ENCODE assay signal across 27 cellular contexts in the genomic region with DNA sequence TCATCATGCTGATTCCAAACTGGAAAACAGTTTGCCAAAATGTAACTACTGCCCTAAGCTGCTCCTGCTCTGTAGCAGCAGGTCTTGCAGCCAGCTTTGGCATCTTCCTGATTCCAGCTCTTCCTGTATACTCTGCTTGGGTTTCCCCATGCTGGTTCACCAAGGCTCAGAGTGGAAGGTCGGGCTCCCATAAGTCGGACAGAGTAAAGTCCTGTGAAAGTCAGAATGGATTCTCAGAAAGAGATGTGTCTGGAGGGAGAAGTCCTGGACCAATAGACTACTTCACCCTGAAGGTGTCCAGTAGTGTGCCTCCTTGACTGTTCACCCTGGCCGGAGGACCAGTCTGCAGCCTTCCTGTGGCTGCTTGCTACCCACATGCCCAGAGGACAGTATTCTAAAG.
"Had no signal": no experiment of that assay in that cellular context is flagged by ENCODE, and none has a peak within 500 bp of the region (broad histone marks: within the 10 kb centered on the region; RNA-seq: fewer than 3 reads in every experiment).

No MANE protein-coding gene starts in this region.

- H3K4me1 ChIP-seq: lower lobe of right lung, neural progenitor cell, right atrium auricular region, right lobe of liver, tibial nerve, uterus had no signal

- H3K27ac ChIP-seq: hepatocyte, lower lobe of right lung, neural progenitor cell, neutrophil, right atrium auricular region, right lobe of liver, tibial nerve, uterus had no signal

- H3K4me3 Mint-ChIP-seq: naive thymus-derived CD8-positive, alpha-beta T cell; nephron progenitor cell; neural progenitor cell; stimulated activated memory B cell treated with anti-CD40 and anti-IgM and Interleukin-4, amounts not matched to agents 10 μg/mL and 1 μg/mL and 100 μg/mL, for 72 hours; stimulated activated naive CD8-positive, alpha-beta T cell treated with anti-CD3 and anti-CD28 coated beads, Interleukin-15, amount 100 ng/mL, for 72 hours; type B pancreatic cell had no signal

- H3K9me3 ChIP-seq: lower lobe of right lung, neutrophil, right atrium auricular region, right lobe of liver, tibial nerve, uterus had no signal

- DNase-seq: islet precursor cell; left cardiac atrium; lower lobe of right lung; mammary epithelial cell; mesenchymal stem cell; naive thymus-derived CD8-positive, alpha-beta T cell; nephron progenitor cell; occipital lobe; right lobe of liver; stimulated activated CD4-positive, alpha-beta T cell treated with anti-CD3 and anti-CD28 coated beads, Interleukin-1b, Interleukin-23, amount 100 ng/mL, for 48 hours; stimulated activated CD4-positive, alpha-beta T cell treated with anti-CD3 and anti-CD28 coated beads, Interleukin-2, amount 100 ng/mL, for 48 hours; stimulated activated CD4-positive, alpha-beta T cell treated with anti-CD3 and anti-CD28 coated beads, Interleukin-4, amount 100 ng/mL, for 4 hours; stimulated activated CD8-positive, alpha-beta memory T cell treated with anti-CD3 and anti-CD28 coated beads, Interleukin-4, amount 100 ng/mL, for 48 hours; stimulated activated naive CD4-positive, alpha-beta T cell treated with Interleukin-2 at 50 U/mL for 16 hours; stimulated activated naive CD8-positive, alpha-beta T cell treated with anti-CD3 and anti-CD28 coated beads, Interleukin-15, amount 100 ng/mL, for 72 hours; substantia nigra; uterus had no signal

- H3K9me3 Mint-ChIP-seq: type B pancreatic cell had no signal

- ATAC-seq: left cardiac atrium; left lobe of liver; lower lobe of right lung; naive thymus-derived CD8-positive, alpha-beta T cell; right lobe of liver; stimulated activated memory B cell treated with anti-CD40 and anti-IgM and Interleukin-4, amounts not matched to agents 10 μg/mL and 1 μg/mL and 100 μg/mL, for 72 hours; stimulated activated naive CD8-positive, alpha-beta T cell treated with anti-CD3 and anti-CD28 coated beads, Interleukin-15, amount 100 ng/mL, for 72 hours had no signal

- H3K36me3 ChIP-seq: lower lobe of right lung, neural progenitor cell, neutrophil, right atrium auricular region, right lobe of liver, tibial nerve, uterus had no signal

- H3K4me1 Mint-ChIP-seq: naive thymus-derived CD8-positive, alpha-beta T cell; nephron progenitor cell; neural progenitor cell; stimulated activated memory B cell treated with anti-CD40 and anti-IgM and Interleukin-4, amounts not matched to agents 10 μg/mL and 1 μg/mL and 100 μg/mL, for 72 hours; stimulated activated naive CD8-positive, alpha-beta T cell treated with anti-CD3 and anti-CD28 coated beads, Interleukin-15, amount 100 ng/mL, for 72 hours had no signal

- H3K27me3 ChIP-seq: hepatocyte, neural progenitor cell, neutrophil, right atrium auricular region, right lobe of liver, tibial nerve, uterus had no signal

- H3K27ac Mint-ChIP-seq: naive thymus-derived CD8-positive, alpha-beta T cell; nephron progenitor cell; neural progenitor cell; progenitor cell of endocrine pancreas; stimulated activated memory B cell treated with anti-CD40 and anti-IgM and Interleukin-4, amounts not matched to agents 10 μg/mL and 1 μg/mL and 100 μg/mL, for 72 hours; type B pancreatic cell had no signal

- H3K27me3 Mint-ChIP-seq: progenitor cell of endocrine pancreas had no signal

- H3K36me3 Mint-ChIP-seq: neural progenitor cell; stimulated activated memory B cell treated with anti-CD40 and anti-IgM and Interleukin-4, amounts not matched to agents 10 μg/mL and 1 μg/mL and 100 μg/mL, for 72 hours; type B pancreatic cell had no signal

- H3K4me3 ChIP-seq: hepatocyte, lower lobe of right lung, neural progenitor cell, right atrium auricular region, right lobe of liver, smooth muscle cell, tibial nerve, uterus had no signal
